ENCODE assay signal across 9 cellular contexts in genomic region chr19:4877753-4878490, GRCh38. TPM values are rescaled to one million over a fixed set of nuclear protein-coding genes. Genes with fewer than 3 reads are reported as not detected.
DNase-seq lines count a peak whose midpoint lies in the region; ATAC-seq and TF ChIP-seq lines count a peak whose summit lies in the region.
"Had no signal": no experiment of that assay in that cellular context is flagged by ENCODE, and none has a peak within 500 bp of the region (broad histone marks: within the 10 kb centered on the region; RNA-seq: fewer than 3 reads in every experiment).

No MANE protein-coding gene starts in this region.

- H4K5ac ChIP-seq in mesendoderm (ENCODE audit: low read length), result no peak overlapping the region

- H3K18ac ChIP-seq in mesendoderm (ENCODE audit: low read length), result peak overlapping the region; percentile 30

- no peak for TF ChIP-seq POLR2A in Peyer's patch (IDR thresholded peaks at IDR 0.05)

- CTCF ChIA-PET in CD4-positive, alpha-beta T cell (lab: Charles Lee), result no interaction called here

- no peak overlapping the region for H2BK15ac ChIP-seq in mesendoderm (replicated peaks; ENCODE audit: low read depth)

- no peak for ATAC-seq in CD4-positive, alpha-beta T cell (ENCODE audit: poor library complexity)
- ATAC-seq in HG03159 (IDR thresholded peaks at IDR 0.05; ENCODE audit: unreplicated experiment), result no peak
- no peak for ATAC-seq in HG03045 (IDR thresholded peaks at IDR 0.05; ENCODE audit: unreplicated experiment)

- no peaks in the 10 kb centered on the region for H3K36me3 Mint-ChIP-seq in CD4-positive, alpha-beta T cell (ENCODE audit: low read depth)
- H3K36me3 Mint-ChIP-seq: activated naive CD4-positive, alpha-beta T cell treated with anti-CD3 and anti-CD28 coated beads, Interleukin-2, amount 50 U/mL, for 24 hours had no signal

- no peaks in the 10 kb centered on the region for H3K79me1 ChIP-seq in mesendoderm (ENCODE audit: low read length)

- no peak overlapping the region for H3K23ac ChIP-seq in mesendoderm (ENCODE audit: low read length)

- H3K36me3 ChIP-seq in mesendoderm (ENCODE audit: control insufficient read depth, insufficient read depth, low read length) (no peaks in the 10 kb centered on the region), Peyer's patch (no peaks in the 10 kb centered on the region)

- H3K27me3 Mint-ChIP-seq in CD4-positive, alpha-beta T cell, result peaks cover 7% of the 10 kb centered on the region

- no peak overlapping the region for H2BK5ac ChIP-seq in mesendoderm (ENCODE audit: low read length)

- H3K9me3 Mint-ChIP-seq in CD4-positive, alpha-beta T cell, result no peaks in the 10 kb centered on the region
- H3K9me3 Mint-ChIP-seq: activated naive CD4-positive, alpha-beta T cell treated with anti-CD3 and anti-CD28 coated beads, Interleukin-2, amount 50 U/mL, for 24 hours had no signal

- H3K27ac ChIP-seq in cingulate gyrus (ENCODE audit: low read depth, low read length), result peak overlapping the region; percentile 100
- H3K27ac ChIP-seq in mesendoderm (ENCODE audit: low read depth, low read length), result no peak overlapping the region
- H3K27ac ChIP-seq in substantia nigra (ENCODE audit: low read depth, low read length, poor library complexity, severe bottlenecking), result peak overlapping the region; percentile 100
- no peak overlapping the region for H3K27ac ChIP-seq in CD4-positive, alpha-beta T cell (ENCODE audit: low read depth, low read length)
- H3K27ac ChIP-seq in Peyer's patch, result no peak overlapping the region

- H3K27ac Mint-ChIP-seq in CD4-positive, alpha-beta T cell, result no peak overlapping the region
- H3K27ac Mint-ChIP-seq: activated naive CD4-positive, alpha-beta T cell treated with anti-CD3 and anti-CD28 coated beads, Interleukin-2, amount 50 U/mL, for 24 hours had no signal

- intact Hi-C loops in CD4-positive, alpha-beta T cell (cut with DNase I, micrococcal nuclease), result no loop called here

- H3K79me2 ChIP-seq in mesendoderm (ENCODE audit: control insufficient read depth, insufficient read depth, low read length), result no peaks in the 10 kb centered on the region

- no peaks in the 10 kb centered on the region for H3K4me1 Mint-ChIP-seq in CD4-positive, alpha-beta T cell (ENCODE audit: low read depth)

- H3K4me1 ChIP-seq in mesendoderm (ENCODE audit: control insufficient read depth, low read depth, low read length), result no peaks in the 10 kb centered on the region
- no peaks in the 10 kb centered on the region for H3K4me1 ChIP-seq in Peyer's patch

- H4K8ac ChIP-seq in mesendoderm (ENCODE audit: low read depth, low read length), result no peak overlapping the region

- H3K56ac ChIP-seq in mesendoderm (ENCODE audit: low read length), result peak overlapping the region; percentile 18

- no peaks in the 10 kb centered on the region for H3K9me3 ChIP-seq in CD4-positive, alpha-beta T cell (ENCODE audit: control insufficient read depth, low read length)
- H3K9me3 ChIP-seq in Peyer's patch, result no peaks in the 10 kb centered on the region

- WGBS in mesendoderm (ENCODE audit: extremely low coverage, insufficient coverage, low lambda C conversion rate), result no CpG with 5 or more reads among the region's 30 CpGs

- no peak overlapping the region for H3K4me3 Mint-ChIP-seq in CD4-positive, alpha-beta T cell
- H3K4me3 Mint-ChIP-seq: activated naive CD4-positive, alpha-beta T cell treated with anti-CD3 and anti-CD28 coated beads, Interleukin-2, amount 50 U/mL, for 24 hours had no signal

- H3K27me3 ChIP-seq in mesendoderm (ENCODE audit: insufficient read depth, low read length, poor library complexity), result no peaks in the 10 kb centered on the region
- H3K27me3 ChIP-seq in CD4-positive, alpha-beta T cell (ENCODE audit: control insufficient read depth, insufficient read depth, low read length), result no peaks in the 10 kb centered on the region
- H3K27me3 ChIP-seq in Peyer's patch, result no peaks in the 10 kb centered on the region

- no peak overlapping the region for H2BK120ac ChIP-seq in mesendoderm (ENCODE audit: low read depth, low read length)

- peak overlapping the region; percentile 28 for H3K4ac ChIP-seq in mesendoderm (ENCODE audit: low read depth, low read length)

- no peak overlapping the region for H3K4me3 ChIP-seq in mesendoderm (ENCODE audit: low read length)
- no peak overlapping the region for H3K4me3 ChIP-seq in Peyer's patch

- H3K9ac ChIP-seq in mesendoderm (ENCODE audit: low read length), result peak overlapping the region; percentile 10

- H3K4me2 ChIP-seq in mesendoderm (ENCODE audit: low read length), result no peak overlapping the region

- TF ChIP-seq CTCF in CD4-positive, alpha-beta T cell (IDR thresholded peaks at IDR 0.05), result no peak
- TF ChIP-seq CTCF in Peyer's patch (IDR thresholded peaks at IDR 0.05), result no peak

- DNase-seq in M059J (ENCODE audit: low read depth), result peak; percentile 29
- DNase-seq in mesendoderm, result no peak
- peak; percentile 48 to 96 (median 89) for DNase-seq in substantia nigra (lab: John Stamatoyannopoulos, UW)
- DNase-seq in CD4-positive, alpha-beta T cell, result no peak
- no peak for DNase-seq in Peyer's patch

- H2AK5ac ChIP-seq in mesendoderm (ENCODE audit: low read length), result no peak overlapping the region

- POLR2A ChIA-PET in CD4-positive, alpha-beta T cell (lab: Charles Lee), result no interaction called here

RNA-seq across cellular contexts. Expression of gene PLIN3, which starts 10.5 kb away (rescaled TPM):
- 165 and 222 TPM in 2 replicates for total RNA-seq in M059J (2014; rRNA removed; shearing (Covaris generic))
- 27.5 TPM for polyA plus RNA-seq in mesendoderm (2013, experiment 1 of 2)
- polyA plus RNA-seq in mesendoderm (2013, experiment 2 of 2), result 28.8 TPM
- 10 to 100 TPM; 18.2 to 19.1 TPM for total RNA-seq in CD4-positive, alpha-beta T cell
- 100 to 1,000 TPM in 3 of 4 donors, 10 to 100 TPM in 1; 22.3 to 150 (median 108) TPM for total RNA-seq in Peyer's patch

RNA-seq across cellular contexts. Expression of gene ARRDC5, which starts 24.8 kb away (rescaled TPM):
- total RNA-seq in M059J (2014; rRNA removed; shearing (Covaris generic)), result not detected in 2 replicates
- not detected for polyA plus RNA-seq in mesendoderm (2013, experiment 1 of 2)
- not detected for polyA plus RNA-seq in mesendoderm (2013, experiment 2 of 2)
- 1 to 10 TPM; 4.4 to 4.7 TPM for total RNA-seq in CD4-positive, alpha-beta T cell
- 1 to 10 TPM in 2 of 4 donors, under 1 TPM in 1, not detected in 1; 0.76 to 8.3 (median 3.1) TPM for total RNA-seq in Peyer's patch

RNA-seq across cellular contexts. Expression of gene UHRF1, which starts 31.4 kb away (rescaled TPM):
- total RNA-seq in M059J (2014; rRNA removed; shearing (Covaris generic)), result 35.7 and 60.1 TPM in 2 replicates
- 38.1 TPM for polyA plus RNA-seq in mesendoderm (2013, experiment 1 of 2)
- 38.3 TPM for polyA plus RNA-seq in mesendoderm (2013, experiment 2 of 2)
- total RNA-seq in CD4-positive, alpha-beta T cell, result under 1 TPM; 0.16 to 0.20 TPM
- total RNA-seq in Peyer's patch, result 10 to 100 TPM in 1 of 4 donors, 1 to 10 TPM in 3; 6.7 to 35.5 (median 8.0) TPM

RNA-seq across cellular contexts. Expression of gene TICAM1, which starts 46.4 kb away (rescaled TPM):
- total RNA-seq in M059J (2014; rRNA removed; shearing (Covaris generic)), result 2.6 and 5.2 TPM in 2 replicates
- polyA plus RNA-seq in mesendoderm (2013, experiment 1 of 2), result 0.31 TPM
- polyA plus RNA-seq in mesendoderm (2013, experiment 2 of 2), result 0.41 TPM
- 10 to 100 TPM; 14.7 to 15.0 TPM for total RNA-seq in CD4-positive, alpha-beta T cell
- total RNA-seq in Peyer's patch, result 10 to 100 TPM; 14.0 to 45.8 (median 28.8) TPM

Comparison
In these comparisons a context has a peak if more than half of its experiments do, and no peak if none do; other contexts are left out.
1. DNase-seq: peak in M059J (single experiment) and substantia nigra (49 of 49); none in mesendoderm (single experiment), CD4-positive, alpha-beta T cell (0 of 10) and Peyer's patch (0 of 3).
2. H3K27ac ChIP-seq: peak in cingulate gyrus (single experiment) and substantia nigra (single experiment); none in mesendoderm (single experiment), CD4-positive, alpha-beta T cell (single experiment) and Peyer's patch (0 of 4).
3. RNA of gene UHRF1, which starts 31.4 kb away (total RNA-seq): 35.7 to 60.1 TPM in M059J and 6.7 to 35.5 TPM in Peyer's patch; 0.16 to 0.20 TPM in CD4-positive, alpha-beta T cell; every median in the first group is over 4 times any median in the second.